Comparison of ENCODE assay signal across 8 cellular contexts in the genomic region with DNA sequence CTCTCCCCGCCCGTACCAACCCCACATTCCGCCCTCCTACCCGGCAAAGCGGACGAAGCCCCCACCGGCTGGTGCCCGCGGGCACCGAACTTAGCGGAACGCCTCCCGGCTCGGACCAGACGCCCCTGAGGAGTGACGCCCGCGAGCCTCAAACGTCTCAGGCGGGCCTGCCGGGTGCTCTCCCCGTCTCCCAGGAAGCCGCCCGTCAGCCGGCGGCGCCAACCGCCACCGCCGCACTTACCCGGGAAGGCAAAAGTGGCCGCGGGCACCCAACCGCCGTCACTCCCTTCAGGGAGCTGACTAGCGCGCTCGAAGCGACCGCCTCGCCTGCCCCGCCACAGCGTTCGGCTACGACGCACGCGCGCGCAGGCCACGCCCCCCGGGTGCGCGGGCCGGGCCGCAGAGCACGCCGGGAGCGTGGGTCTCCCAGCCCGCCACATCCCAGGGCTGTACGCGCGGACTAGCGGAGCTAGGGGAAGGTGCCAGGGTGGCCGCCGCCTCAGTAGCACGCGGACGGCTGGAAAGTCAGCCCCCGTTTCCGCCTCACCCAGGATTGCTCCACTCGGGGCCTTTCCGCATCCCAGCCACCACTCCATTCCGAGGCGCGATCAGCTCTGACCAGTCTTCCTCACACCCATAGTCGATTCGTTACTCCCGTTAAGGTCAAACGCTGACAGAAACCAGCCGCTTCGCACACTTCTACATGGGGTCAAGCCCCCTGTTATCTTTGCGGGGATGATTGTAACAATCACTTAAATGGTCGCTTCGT. TPM values are rescaled to one million over a fixed set of nuclear protein-coding genes. Genes with fewer than 3 reads are reported as not detected.
A peak's percentile ranks its signal among the peaks of the same experiment; 100 is the strongest.
DNase-seq lines count a peak whose midpoint lies in the region; ATAC-seq lines count a peak whose summit lies in the region.

A gene (minus strand): TSS at position 346 of the 769 bp plus-strand sequence. CDS start 3,760 bp downstream, outside the sequence.

- H3K27me3 Mint-ChIP-seq in CD4-positive, alpha-beta memory T cell, result no peaks in the 10 kb centered on the region

- POLR2A ChIA-PET in CD4-positive, alpha-beta memory T cell (lab: Charles Lee; ENCODE audit: partially characterized antibody), result interaction anchor here (0.7 to 3.1 kb wide), 15 partner anchors 11 to 379 kb away, joined by 3 to 60 read pairs (median 4); a partner anchor contains a TSS

- peak within 1 kb of the TSS; percentile 90 to 94 (median 92) for H3K4me3 Mint-ChIP-seq in CD4-positive, alpha-beta memory T cell

- intact Hi-C loops in CD4-positive, alpha-beta memory T cell (cut with micrococcal nuclease), result loop anchor here (1.0 to 2.0 kb wide), 5 partner anchors 27 to 379 kb away; a partner anchor contains a TSS

- peak; percentile 85 to 93 (median 90) for DNase-seq in CD4-positive, alpha-beta memory T cell
- peak; percentile 83 for DNase-seq in NCI-H774 (lab: John Stamatoyannopoulos, UW)
- DNase-seq in activated CD8-positive, alpha-beta memory T cell treated with anti-CD3 and anti-CD28 coated beads for 24 hours, result peak; percentile 95
- DNase-seq in effector CD4-positive, alpha-beta T cell, result peak; percentile 80
- peak; percentile 89 to 92 for DNase-seq in lung microvascular endothelial cell (ENCODE audit: low read depth in 2 of 2)
- DNase-seq in stimulated activated CD4-positive, alpha-beta T cell treated with anti-CD3 and anti-CD28 coated beads, TNF-alpha, amount 100 ng/mL, for 48 hours (ENCODE audit: low read depth in 3 of 3), result peak; percentile 70 to 83 (median 76)

- no peaks in the 10 kb centered on the region for H3K9me3 ChIP-seq in CD4-positive, alpha-beta memory T cell (ENCODE audit: control insufficient read depth in 1 of 2, low read length in 2 of 2)

- CTCF ChIA-PET in CD4-positive, alpha-beta memory T cell (lab: Charles Lee; ENCODE audit: partially characterized antibody), result interaction anchor here (0.8 to 3.1 kb wide), 6 partner anchors 27 to 194 kb away, joined by 3 to 14 read pairs (median 4); a partner anchor contains a TSS

- peaks cover 0 to 5% of the 10 kb centered on the region in 2 donors for H3K36me3 Mint-ChIP-seq in CD4-positive, alpha-beta memory T cell

- peak within 1 kb of the TSS; percentile 50 to 81 for H3K4me3 ChIP-seq in CD4-positive, alpha-beta memory T cell (ENCODE audit: low read length in 2 of 2)

- H3K4me1 Mint-ChIP-seq in CD4-positive, alpha-beta memory T cell, result peaks cover 15 to 57% (median 42%) of the 10 kb centered on the region in 4 donors

- H3K27ac ChIP-seq in CD4-positive, alpha-beta memory T cell (ENCODE audit: low read depth, low read length), result peak within 1 kb of the TSS; percentile 84

- peak within 1 kb of the TSS; percentile 88 to 97 (median 96) for H3K27ac Mint-ChIP-seq in CD4-positive, alpha-beta memory T cell

- no peaks in the 10 kb centered on the region for H3K36me3 ChIP-seq in CD4-positive, alpha-beta memory T cell (ENCODE audit: insufficient read depth, low read length)

- ATAC-seq in GM19397 (IDR thresholded peaks at IDR 0.05; ENCODE audit: unreplicated experiment) (peak; percentile 94), HG03558 (IDR thresholded peaks at IDR 0.05; ENCODE audit: extremely low read depth, unreplicated experiment) (peak; percentile 84)

- peaks cover 23% of the 10 kb centered on the region for H3K4me1 ChIP-seq in CD4-positive, alpha-beta memory T cell (ENCODE audit: insufficient read depth, low read length)

- no peaks in the 10 kb centered on the region for H3K27me3 ChIP-seq in CD4-positive, alpha-beta memory T cell (ENCODE audit: insufficient read depth, low read length)

- H3K9me3 Mint-ChIP-seq in CD4-positive, alpha-beta memory T cell, result no peaks in the 10 kb centered on the region

RNA-seq across cellular contexts. Expression of the gene that starts here (rescaled TPM):
- total RNA-seq in CD4-positive, alpha-beta memory T cell, result 1 to 10 TPM; 9.2 to 9.3 TPM
- 10 to 100 TPM; 20.0 to 20.8 TPM for polyA plus RNA-seq in CD4-positive, alpha-beta memory T cell
- 19.6 and 30.8 TPM in 2 replicates for total RNA-seq in lung microvascular endothelial cell

Comparison
In these comparisons a context has a peak if more than half of its experiments do, and no peak if none do; other contexts are left out.
1. Peak in every context shown above with its lines: DNase-seq, ATAC-seq, H3K4me3 ChIP-seq and H3K27ac ChIP-seq.